ENCODE assay signal across 8 cellular contexts in the genomic region with DNA sequence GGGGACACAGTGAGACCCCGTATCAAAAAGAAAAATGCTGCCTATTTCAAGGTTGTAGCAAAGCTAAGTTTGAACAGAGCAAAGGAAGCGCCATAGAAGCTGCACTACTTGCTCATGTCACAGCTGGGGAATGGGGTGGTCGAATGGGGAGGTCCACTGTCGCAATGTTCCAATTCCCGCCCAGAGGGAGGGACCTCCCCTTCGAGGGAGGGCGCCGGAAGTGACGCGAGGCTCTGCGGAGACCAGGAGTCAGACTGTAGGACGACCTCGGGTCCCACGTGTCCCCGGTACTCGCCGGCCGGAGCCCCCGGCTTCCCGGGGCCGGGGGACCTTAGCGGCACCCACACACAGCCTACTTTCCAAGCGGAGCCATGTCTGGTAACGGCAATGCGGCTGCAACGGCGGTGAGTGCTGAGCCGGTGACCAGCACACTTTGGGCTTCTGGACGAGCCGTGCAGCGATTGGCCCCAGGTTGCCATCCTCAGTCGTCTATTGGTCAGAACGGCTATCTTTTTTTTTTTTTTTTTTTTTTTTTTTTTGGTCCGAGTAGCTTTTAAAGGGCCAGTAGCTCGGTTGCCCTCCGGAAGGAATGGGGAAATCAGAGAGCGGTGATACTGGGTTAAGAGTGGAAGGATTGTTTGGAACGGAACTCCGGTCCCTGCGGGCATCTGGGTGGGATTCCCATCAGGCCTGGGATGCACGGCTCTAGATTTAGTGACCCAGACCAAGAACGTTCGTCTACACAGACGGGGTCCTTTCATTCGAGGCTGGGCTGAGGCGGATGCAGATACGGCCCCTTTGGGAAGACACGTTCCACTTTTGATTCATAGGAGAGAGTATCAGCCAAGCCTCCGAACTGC. TPM values are rescaled to one million over a fixed set of nuclear protein-coding genes. Genes with fewer than 3 reads are reported as not detected.
DNase-seq lines count a peak whose midpoint lies in the region; ATAC-seq and TF ChIP-seq lines count a peak whose summit lies in the region.

HMBS (plus strand) TSS at position 219 of the 860 bp plus-strand sequence; CDS start at position 372, 153 bp downstream.

- H4K20me1 ChIP-seq in SK-N-SH (ENCODE audit: insufficient read depth): no peaks in the 10 kb centered on the region

- no peaks in the 10 kb centered on the region for H3K9me2 ChIP-seq in SK-N-SH

- peak within 1 kb of the TSS; percentile 94 for H2AFZ ChIP-seq in SK-N-SH (ENCODE audit: low read depth)

- ATAC-seq in HG02571 (IDR thresholded peaks at IDR 0.05; ENCODE audit: unreplicated experiment): peak; percentile 88

- peak within 1 kb of the TSS; percentile 78 to 82 for H3K4me3 ChIP-seq in SK-N-SH (ENCODE audit: low read depth in 2 of 2, low read length in 1 of 2)

- WGBS in SK-N-SH (ENCODE audit: low lambda C conversion rate): 4% methylated on average over 27 of the region's 49 CpGs

- H3K27me3 ChIP-seq in SK-N-SH (ENCODE audit: insufficient read depth): no peaks in the 10 kb centered on the region

- TF ChIP-seq CTCF in SK-N-SH (IDR thresholded peaks at IDR 0.05): no peak

- DNase-seq in GM04504 (ENCODE audit: low read depth) (peak; percentile 93), NCI-H1048 (lab: John Stamatoyannopoulos, UW) (peak; percentile 82), SK-N-SH (peak; percentile 93), globus pallidus (ENCODE audit: low spot score) (peak; percentile 98), nucleus accumbens (lab: John Stamatoyannopoulos, UW) (peak; percentile 61 to 97 (median 92))
- peak; percentile 87 for DNase-seq in activated naive CD4-positive, alpha-beta T cell treated with anti-CD3 and anti-CD28 coated beads, Interleukin-2, amount 50 U/mL, for 16 hours

- TF ChIP-seq RAD21 in SK-N-SH (IDR thresholded peaks at IDR 0.05; ENCODE audit: low read length): no peak

- no peaks in the 10 kb centered on the region for H3K9me3 ChIP-seq in SK-N-SH

- peaks cover 7 to 13% of the 10 kb centered on the region in 2 experiments; a peak in 2 of 4 replicates for H3K4me1 ChIP-seq in SK-N-SH (ENCODE audit: control insufficient read depth in 1 of 2, insufficient read depth in 2 of 2, low read depth in 1 of 2, low read length in 1 of 2)

- H3K9ac ChIP-seq in SK-N-SH: peak within 1 kb of the TSS; percentile 82

- CTCF ChIA-PET in SK-N-SH (lab: Yijun Ruan, JAX): interaction anchor here (1.2 to 2.4 kb wide), 9 partner anchors 9 to 255 kb away, joined by 3 to 8 read pairs (median 5); partner anchors contain the start of gene VPS11

- peaks cover 10 to 29% of the 10 kb centered on the region in 2 experiments for H3K36me3 ChIP-seq in SK-N-SH (replicated peaks in 1 of 2; ENCODE audit: control insufficient read depth in 1 of 2, insufficient read depth in 2 of 2, low read length in 1 of 2)

- H3K4me2 ChIP-seq in SK-N-SH: peak within 1 kb of the TSS; percentile 93

- POLR2A ChIA-PET in SK-N-SH (lab: Yijun Ruan, JAX): interaction anchor here (0.5 to 3.2 kb wide), 12 partner anchors 10 to 239 kb away, joined by 3 to 31 read pairs (median 3); partner anchors contain the start of genes C2CD2L, DPAGT1, HINFP and VPS11

- H3F3A ChIP-seq in SK-N-SH (replicated peaks; ENCODE audit: insufficient read depth): peaks cover 31% of the 10 kb centered on the region

- H3K27ac ChIP-seq in SK-N-SH (ENCODE audit: low read depth in 2 of 2, low read length in 1 of 2) (peak within 1 kb of the TSS; percentile 80 to 90; a peak in 3 of 4 replicates), temporal lobe (ENCODE audit: low read depth, low read length) (peak within 1 kb of the TSS; percentile 100)

- H3K79me2 ChIP-seq in SK-N-SH (ENCODE audit: insufficient read depth): peaks cover 18% of the 10 kb centered on the region

- TF ChIP-seq EP300 in SK-N-SH (IDR thresholded peaks at IDR 0.05; ENCODE audit: borderline replicate concordance in 1 of 2, low read depth in 1 of 2, low read length in 1 of 2): no peak

TF ChIP-seq in SK-N-SH, 30 proteins besides CTCF, POLR2A, EP300 and RAD21 (continues in another document):
- TF ChIP-seq RCOR1 (IDR thresholded peaks at IDR 0.05; ENCODE audit: low read length): no peak
- peak; percentile 90 for TF ChIP-seq POLR2AphosphoS5 (IDR thresholded peaks at IDR 0.05; ENCODE audit: low read depth, low read length)
- TF ChIP-seq SMC3 (IDR thresholded peaks at IDR 0.05; ENCODE audit: low read depth, low read length): no peak
- TF ChIP-seq ELF1 (IDR thresholded peaks at IDR 0.05): no peak
- no peak for TF ChIP-seq NFIC (IDR thresholded peaks at IDR 0.05; ENCODE audit: borderline replicate concordance)
- TF ChIP-seq JUND (IDR thresholded peaks at IDR 0.05): no peak
- TF ChIP-seq, protein P1, sequence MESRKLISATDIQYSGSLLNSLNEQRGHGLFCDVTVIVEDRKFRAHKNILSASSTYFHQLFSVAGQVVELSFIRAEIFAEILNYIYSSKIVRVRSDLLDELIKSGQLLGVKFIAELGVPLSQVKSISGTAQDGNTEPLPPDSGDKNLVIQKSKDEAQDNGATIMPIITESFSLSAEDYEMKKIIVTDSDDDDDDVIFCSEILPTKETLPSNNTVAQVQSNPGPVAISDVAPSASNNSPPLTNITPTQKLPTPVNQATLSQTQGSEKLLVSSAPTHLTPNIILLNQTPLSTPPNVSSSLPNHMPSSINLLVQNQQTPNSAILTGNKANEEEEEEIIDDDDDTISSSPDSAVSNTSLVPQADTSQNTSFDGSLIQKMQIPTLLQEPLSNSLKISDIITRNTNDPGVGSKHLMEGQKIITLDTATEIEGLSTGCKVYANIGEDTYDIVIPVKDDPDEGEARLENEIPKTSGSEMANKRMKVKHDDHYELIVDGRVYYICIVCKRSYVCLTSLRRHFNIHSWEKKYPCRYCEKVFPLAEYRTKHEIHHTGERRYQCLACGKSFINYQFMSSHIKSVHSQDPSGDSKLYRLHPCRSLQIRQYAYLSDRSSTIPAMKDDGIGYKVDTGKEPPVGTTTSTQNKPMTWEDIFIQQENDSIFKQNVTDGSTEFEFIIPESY (IDR thresholded peaks at IDR 0.05; ENCODE audit: borderline replicate concordance, low read depth): no peak
- no peak for TF ChIP-seq TEAD4 (IDR thresholded peaks at IDR 0.05; ENCODE audit: borderline replicate concordance, insufficient read depth)
- TF ChIP-seq PBX3 (IDR thresholded peaks at IDR 0.05): no peak; the same call in 1 of the 2 replicates
- no peak for TF ChIP-seq MEF2A (IDR thresholded peaks at IDR 0.05; ENCODE audit: borderline replicate concordance, low read depth)
- no peak for TF ChIP-seq RXRA (IDR thresholded peaks at IDR 0.05; ENCODE audit: borderline replicate concordance, low read depth)
- peak; percentile 78 for TF ChIP-seq SIN3A (IDR thresholded peaks at IDR 0.05; ENCODE audit: borderline replicate concordance, low read depth, low read length)
- TF ChIP-seq, protein P2, sequence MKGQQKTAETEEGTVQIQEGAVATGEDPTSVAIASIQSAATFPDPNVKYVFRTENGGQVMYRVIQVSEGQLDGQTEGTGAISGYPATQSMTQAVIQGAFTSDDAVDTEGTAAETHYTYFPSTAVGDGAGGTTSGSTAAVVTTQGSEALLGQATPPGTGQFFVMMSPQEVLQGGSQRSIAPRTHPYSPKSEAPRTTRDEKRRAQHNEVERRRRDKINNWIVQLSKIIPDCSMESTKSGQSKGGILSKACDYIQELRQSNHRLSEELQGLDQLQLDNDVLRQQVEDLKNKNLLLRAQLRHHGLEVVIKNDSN (IDR thresholded peaks at IDR 0.05; ENCODE audit: borderline replicate concordance, low read depth): peak; percentile 70; the same call in 1 of the 2 replicates
- TF ChIP-seq FOXM1 (IDR thresholded peaks at IDR 0.05; ENCODE audit: low read depth): no peak
- TF ChIP-seq, protein P3, sequence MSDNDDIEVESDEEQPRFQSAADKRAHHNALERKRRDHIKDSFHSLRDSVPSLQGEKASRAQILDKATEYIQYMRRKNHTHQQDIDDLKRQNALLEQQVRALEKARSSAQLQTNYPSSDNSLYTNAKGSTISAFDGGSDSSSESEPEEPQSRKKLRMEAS (IDR thresholded peaks at IDR 0.05; ENCODE audit: low read depth): peak; percentile 88
- TF ChIP-seq GATA2 (CRISPR knock-in tag; IDR thresholded peaks at IDR 0.05): no peak
- peak; percentile 35; the same call in 1 of the 2 replicates for TF ChIP-seq USF2 (IDR thresholded peaks at IDR 0.05; ENCODE audit: borderline replicate concordance, low read depth, low read length)
- TF ChIP-seq MXI1 (IDR thresholded peaks at IDR 0.05; ENCODE audit: low read depth, low read length): peak; percentile 92
- TF ChIP-seq TCF12 (IDR thresholded peaks at IDR 0.05): 0 out of 2 replicates have a peak, but pooled peaks have one; percentile 8
- peak; percentile 85 for TF ChIP-seq RFX5 (IDR thresholded peaks at IDR 0.05; ENCODE audit: low read length)
- TF ChIP-seq NRF1 (IDR thresholded peaks at IDR 0.05; ENCODE audit: low read depth, low read length): no peak

RNA-seq across cellular contexts. Expression of gene HMBS, which starts in this region (rescaled TPM):
- 69.4 and 77.4 TPM in 2 replicates for polyA plus RNA-seq in SK-N-SH (2012; rRNA removed)
- polyA plus RNA-seq in SK-N-SH (2012; cell fraction: cytosol; rRNA removed): 38.8 and 60.3 TPM in 2 replicates
- polyA plus RNA-seq in SK-N-SH (2012; cell fraction: nucleus; rRNA removed): 116 and 126 TPM in 2 replicates
- 3.9 TPM for total RNA-seq in temporal lobe

Comparison
In these comparisons a context has a peak if more than half of its experiments do, and no peak if none do; other contexts are left out.
1. Peak in every context shown above with its lines: DNase-seq, ATAC-seq, H3K4me3 ChIP-seq and H3K27ac ChIP-seq.